ENCODE assay signal across 8 cellular contexts in the genomic region with DNA sequence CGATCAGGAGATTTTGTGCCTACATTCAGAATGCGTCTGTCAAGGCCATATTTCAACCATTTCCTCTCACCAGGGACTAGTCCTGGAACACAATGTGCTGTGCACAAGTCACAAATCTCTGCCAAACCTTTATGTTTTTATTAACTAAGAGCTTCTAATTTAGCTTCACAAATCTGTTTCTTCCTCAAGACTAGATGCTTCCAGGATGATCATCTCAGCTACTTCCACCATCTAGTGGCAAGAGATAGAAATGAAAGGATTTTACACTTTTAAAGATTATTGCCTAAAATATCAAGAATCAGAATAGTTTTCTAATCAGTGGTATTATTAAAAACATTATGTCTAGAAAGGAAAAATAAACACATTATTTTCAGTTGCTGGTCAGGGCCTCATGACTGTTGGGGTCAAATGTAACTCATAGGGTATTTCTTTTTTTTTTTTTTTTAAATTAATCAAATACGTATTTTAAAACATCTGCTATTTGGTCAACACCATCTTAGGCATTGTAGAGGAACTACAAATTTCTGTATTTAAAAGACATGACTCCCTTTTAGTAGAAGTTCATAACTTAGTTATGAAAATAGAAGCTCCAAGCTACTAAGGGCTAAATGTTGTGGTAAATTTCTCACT.
A peak's percentile ranks its signal among the peaks of the same experiment; 100 is the strongest.
DNase-seq lines count a peak whose midpoint lies in the region; ATAC-seq and TF ChIP-seq lines count a peak whose summit lies in the region.

No MANE protein-coding gene starts in this region.

- H3K4me1 Mint-ChIP-seq in activated naive CD4-positive, alpha-beta T cell treated with anti-CD3 and anti-CD28 coated beads for 36 hours (ENCODE audit: low read depth), result no peaks in the 10 kb centered on the region

- no peak overlapping the region for H3K4me3 Mint-ChIP-seq in activated naive CD4-positive, alpha-beta T cell treated with anti-CD3 and anti-CD28 coated beads for 36 hours

- DNase-seq in left ventricle myocardium inferior, result no peak
- no peak for DNase-seq in Right ventricle myocardium superior
- DNase-seq in SK-N-DZ (ENCODE audit: low spot score), result peak; percentile 51
- DNase-seq in glomerular visceral epithelial cell (ENCODE audit: extremely low spot score), result peak; percentile 5
- DNase-seq in aorta, result no peak
- DNase-seq in activated naive CD4-positive, alpha-beta T cell treated with anti-CD3 and anti-CD28 coated beads for 36 hours, result no peak
- no peak for DNase-seq in ecto neural progenitor cell (ENCODE audit: low spot score)
- no peak for DNase-seq in activated gamma-delta T cell treated with Interleukin-2 at 50 U/mL for 16 hours

- intact Hi-C loops in left ventricle myocardium inferior (cut with micrococcal nuclease), result no loop called here
- intact Hi-C loops in Right ventricle myocardium superior (cut with DNase I), result loop anchor here (10.0 kb wide), 1 partner anchor 690 kb away; no protein-coding TSS in a partner anchor
- intact Hi-C loops in aorta (cut with DNase I), result loop anchor here (5.0 to 10.0 kb wide), 4 partner anchors 137 to 690 kb away; no protein-coding TSS in a partner anchor
- intact Hi-C loops in activated naive CD4-positive, alpha-beta T cell treated with anti-CD3 and anti-CD28 coated beads for 36 hours (cut with micrococcal nuclease), result no loop called here

- H3K27me3 ChIP-seq in left ventricle myocardium inferior (ENCODE audit: low read depth), result no peaks in the 10 kb centered on the region
- H3K27me3 ChIP-seq in aorta (ENCODE audit: control insufficient read depth in 1 of 2, insufficient read depth in 2 of 2, low read length in 1 of 2), result no peaks in the 10 kb centered on the region

- no peak overlapping the region for H3K27ac Mint-ChIP-seq in activated naive CD4-positive, alpha-beta T cell treated with anti-CD3 and anti-CD28 coated beads for 36 hours

- H3K9me3 Mint-ChIP-seq in activated naive CD4-positive, alpha-beta T cell treated with anti-CD3 and anti-CD28 coated beads for 36 hours, result peaks cover 11% of the 10 kb centered on the region

- H3K4me1 ChIP-seq in left ventricle myocardium inferior (no peaks in the 10 kb centered on the region), aorta (ENCODE audit: control insufficient read depth in 1 of 2, insufficient read depth in 2 of 2, low read length in 2 of 2) (no peaks in the 10 kb centered on the region)

- H3K9me3 ChIP-seq in left ventricle myocardium inferior (replicated peaks) (no peaks in the 10 kb centered on the region), aorta (ENCODE audit: control insufficient read depth, low read length) (no peaks in the 10 kb centered on the region)

- no peak for ATAC-seq in Right ventricle myocardium superior (ENCODE audit: poor library complexity)
- peak; percentile 52 for ATAC-seq in aorta (ENCODE audit: low FRiP score)

- H3K27ac ChIP-seq in left ventricle myocardium inferior (replicated peaks) (no peak overlapping the region), aorta (ENCODE audit: low read depth in 1 of 2, low read length in 2 of 2) (no peak overlapping the region)

- H3K27me3 Mint-ChIP-seq in activated naive CD4-positive, alpha-beta T cell treated with anti-CD3 and anti-CD28 coated beads for 36 hours (ENCODE audit: low read depth), result no peaks in the 10 kb centered on the region

- TF ChIP-seq CTCF in left ventricle myocardium inferior (IDR thresholded peaks at IDR 0.05; ENCODE audit: borderline replicate concordance), result peak; percentile 54

- WGBS in aorta, 2 donors, result 36 to 37% methylated on average over 3 of the region's 3 CpGs

- H3K36me3 ChIP-seq in left ventricle myocardium inferior (no peaks in the 10 kb centered on the region), aorta (ENCODE audit: control insufficient read depth in 1 of 2, insufficient read depth in 2 of 2, low read length in 1 of 2) (no peaks in the 10 kb centered on the region)

- H3K4me3 ChIP-seq in left ventricle myocardium inferior (no peak overlapping the region), aorta (ENCODE audit: low read length in 2 of 2) (no peak overlapping the region)

- CTCF ChIA-PET in activated naive CD4-positive, alpha-beta T cell treated with anti-CD3 and anti-CD28 coated beads for 36 hours (lab: Charles Lee), result no interaction called here

- no peaks in the 10 kb centered on the region for H3K36me3 Mint-ChIP-seq in activated naive CD4-positive, alpha-beta T cell treated with anti-CD3 and anti-CD28 coated beads for 36 hours (ENCODE audit: low read depth)

Comparison
In these comparisons a context has a peak if more than half of its experiments do, and no peak if none do; other contexts are left out.
1. intact Hi-C loops: an anchor here in Right ventricle myocardium superior (10.0 kb wide) and aorta (5.0 to 10.0 kb wide); none called in left ventricle myocardium inferior and activated naive CD4-positive, alpha-beta T cell treated with anti-CD3 and anti-CD28 coated beads for 36 hours.
2. DNase-seq: peak in SK-N-DZ (single experiment) and glomerular visceral epithelial cell (single experiment); none in left ventricle myocardium inferior (single experiment), Right ventricle myocardium superior (single experiment), aorta (0 of 2), activated naive CD4-positive, alpha-beta T cell treated with anti-CD3 and anti-CD28 coated beads for 36 hours (single experiment), ecto neural progenitor cell (single experiment) and activated gamma-delta T cell treated with Interleukin-2 at 50 U/mL for 16 hours (single experiment).